Comparison of ENCODE assay signal across 2 cellular contexts in genomic region chr1:169001353-169001752, GRCh38.
TF ChIP-seq lines count a peak whose summit lies in the region.

No MANE protein-coding gene starts in this region.

TF ChIP-seq in GM23338, 12 proteins besides CTCF, POLR2A, EP300 and RAD21:
- TF ChIP-seq POLR2AphosphoS5 (IDR thresholded peaks at IDR 0.05; ENCODE audit: low read depth): no peak
- TF ChIP-seq REST (IDR thresholded peaks at IDR 0.05; ENCODE audit: unreplicated experiment): no peak
- no peak for TF ChIP-seq ZNF114 (CRISPR knock-in tag; IDR thresholded peaks at IDR 0.05)
- TF ChIP-seq ZNF462 (CRISPR knock-in tag; IDR thresholded peaks at IDR 0.05): no peak
- no peak for TF ChIP-seq NANOG (IDR thresholded peaks at IDR 0.05; ENCODE audit: borderline replicate concordance)
- TF ChIP-seq CREB1 (CRISPR knock-in tag; IDR thresholded peaks at IDR 0.05; ENCODE audit: low read depth): no peak
- TF ChIP-seq EZH2phosphoT487 (IDR thresholded peaks at IDR 0.05; ENCODE audit: unreplicated experiment): no peak
- no peak for TF ChIP-seq JUNB (IDR thresholded peaks at IDR 0.05; ENCODE audit: unreplicated experiment)
- TF ChIP-seq ETS1 (IDR thresholded peaks at IDR 0.05): no peak
- TF ChIP-seq ZNF331 (CRISPR knock-in tag; IDR thresholded peaks at IDR 0.05; ENCODE audit: low read depth): no peak
- no peak for TF ChIP-seq STAT1 (IDR thresholded peaks at IDR 0.05; ENCODE audit: unreplicated experiment)
- no peak for TF ChIP-seq EZH2 (IDR thresholded peaks at IDR 0.05; ENCODE audit: low read depth, unreplicated experiment)

TF ChIP-seq in H1, 55 proteins besides CTCF, POLR2A, EP300 and RAD21:
- TF ChIP-seq CBX5 (IDR thresholded peaks at IDR 0.05; ENCODE audit: low read depth, low read length) (no peak), NANOG (IDR thresholded peaks at IDR 0.05; ENCODE audit: insufficient read depth, low read depth, low read length, poor library complexity, severe bottlenecking) (no peak), BACH1 (IDR thresholded peaks at IDR 0.05; ENCODE audit: low read length) (no peak), USF2 (IDR thresholded peaks at IDR 0.05; ENCODE audit: low read length) (no peak), CHD7 (IDR thresholded peaks at IDR 0.05; ENCODE audit: insufficient replicate concordance, low read length) (no peak), POU5F1 (IDR thresholded peaks at IDR 0.05; ENCODE audit: low read depth, low read length) (no peak), TAF7 (optimal IDR thresholded peaks at IDR 0.05; ENCODE audit: borderline replicate concordance, low read depth, low read length) (no peak), BCL11A (IDR thresholded peaks at IDR 0.05; ENCODE audit: low read depth in 2 of 2, low read length in 2 of 2) (no peak), TBP (IDR thresholded peaks at IDR 0.05; ENCODE audit: low read depth, low read length) (no peak), NRF1 (IDR thresholded peaks at IDR 0.05; ENCODE audit: low read depth, low read length) (no peak), HDAC2 (IDR thresholded peaks at IDR 0.05; ENCODE audit: borderline replicate concordance in 1 of 2, low read depth in 2 of 2, low read length in 2 of 2) (no peak), KDM5A (IDR thresholded peaks at IDR 0.05; ENCODE audit: low read length) (no peak), ASH2L (IDR thresholded peaks at IDR 0.05; ENCODE audit: low read length) (no peak)
